25 cellular contexts compared by ENCODE assay signal in the genomic region with DNA sequence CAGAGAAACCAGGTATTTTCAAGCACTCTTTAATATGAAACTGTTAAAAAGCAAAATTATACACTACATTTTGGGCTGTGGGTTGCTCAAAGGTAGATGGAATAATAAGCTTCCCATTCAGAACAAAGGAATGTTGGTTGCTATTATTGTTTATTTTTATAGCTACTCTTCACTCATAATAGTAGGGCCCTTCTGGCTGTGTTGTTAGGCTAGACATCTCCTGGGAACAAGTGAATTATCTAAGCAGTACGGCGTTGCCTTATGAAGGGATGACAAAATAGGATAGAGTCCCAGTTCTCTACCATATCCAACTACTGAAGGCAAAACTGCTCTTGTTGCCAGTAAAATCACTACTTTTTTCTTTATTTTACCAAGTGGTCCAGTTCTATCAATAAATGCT. TPM values are rescaled to one million over a fixed set of nuclear protein-coding genes. Genes with fewer than 3 reads are reported as not detected.
A peak's percentile ranks its signal among the peaks of the same experiment; 100 is the strongest.
DNase-seq lines count a peak whose midpoint lies in the region; ATAC-seq, FAIRE-seq and TF ChIP-seq lines count a peak whose summit lies in the region.
"Had no signal": no experiment of that assay in that cellular context is flagged by ENCODE, and none has a peak within 500 bp of the region (broad histone marks: within the 10 kb centered on the region; RNA-seq: fewer than 3 reads in every experiment).

No MANE protein-coding gene starts in this region.

- FAIRE-seq in GM19239 (lab: Jason Lieb, UNC) = no peak
- FAIRE-seq: A549, G401.6, GM12878, H54, HepG2, RCC 7860 had no signal

- no peak for ATAC-seq in left lobe of liver
- no peak for ATAC-seq in GM21529 (IDR thresholded peaks at IDR 0.05; ENCODE audit: unreplicated experiment)
- ATAC-seq: A549, GM12878, HepG2, Right ventricle myocardium inferior had no signal

- DNase-seq in AG10803 (ENCODE audit: low read depth) (peak; percentile 53), ELR (ENCODE audit: low read depth) (peak; percentile 22), M059J (ENCODE audit: low read depth) (peak; percentile 61), fibroblast of gingiva (ENCODE audit: low read depth) (peak; percentile 5), left lobe of liver (ENCODE audit: low spot score) (no peak), SW 1271 (lab: John Stamatoyannopoulos, UW) (no peak), GM19239 (ENCODE audit: insufficient read length, low spot score) (no peak)
- DNase-seq: CD4-positive, alpha-beta memory T cell; DMS79; KG1; NCI-H1048; NCI-H2081 treated with DMSO at 0.1 percent for 48 hours; NCI-H2227 treated with DMSO at 0.1 percent for 48 hours; NCI-H510A treated with DMSO at 0.1 percent for 48 hours; NCI-H774 had no signal

- no peak for TF ChIP-seq CTCF in AG10803 (conservative IDR thresholded peaks at IDR 0.05; ENCODE audit: low read length)

- no peak overlapping the region for H3K4me3 ChIP-seq in AG10803 (ENCODE audit: low read length)
- H3K4me3 ChIP-seq: A549, BLaER1, GM12878 had no signal

RNA-seq across cellular contexts. Expression of gene TENM3, which starts 34.2 kb away (rescaled TPM):
- total RNA-seq in M059J (2014; rRNA removed; shearing (Covaris generic)) = 46.7 and 66.4 TPM in 2 replicates
- 1.4 TPM for total RNA-seq in left lobe of liver
- total RNA-seq: CD4-positive, alpha-beta memory T cell; OCI-LY7 had no signal

Comparison
In these comparisons a context has a peak if more than half of its experiments do, and no peak if none do; other contexts are left out.
1. DNase-seq: peak in AG10803 (single experiment), ELR (single experiment), M059J (single experiment) and fibroblast of gingiva (single experiment); none in left lobe of liver (single experiment), SW 1271 (0 of 2) and GM19239 (single experiment).
2. RNA of gene TENM3, which starts 34.2 kb away (total RNA-seq): 46.7 to 66.4 TPM in M059J; 1.4 TPM in left lobe of liver (single experiment); every median in the first group is over 10 times any median in the second.